1 cellular context compared by ENCODE assay signal in the genomic region with DNA sequence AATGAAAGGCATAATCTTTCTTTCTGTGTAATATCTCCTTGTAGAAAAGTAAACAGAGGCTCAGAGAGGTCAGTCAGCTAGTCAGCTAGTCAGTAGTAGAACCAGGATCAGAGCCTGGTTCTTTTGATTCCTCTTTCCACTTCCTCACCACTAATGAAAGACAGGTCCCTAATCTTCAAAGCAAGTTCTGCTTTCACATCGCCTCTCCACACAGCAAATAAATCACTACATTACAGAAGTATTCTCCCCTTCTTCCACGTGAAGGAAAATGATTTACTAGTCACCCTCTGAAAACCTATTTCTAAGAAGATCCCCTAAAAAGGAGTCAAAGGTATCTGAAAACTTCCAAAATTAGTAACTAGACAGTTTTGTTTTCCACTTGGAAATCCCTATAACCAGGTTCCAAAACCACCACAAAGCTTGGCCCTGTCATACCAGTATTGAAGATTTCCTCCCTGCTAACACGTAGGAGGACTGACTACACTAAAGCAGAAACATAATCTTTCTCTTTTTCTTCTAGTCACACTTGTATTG.
A peak's percentile ranks its signal among the peaks of the same experiment; 100 is the strongest.
TF ChIP-seq lines count a peak whose summit lies in the region.

No MANE protein-coding gene starts in this region.

TF ChIP-seq in GM12878, 131 proteins besides CTCF, POLR2A, EP300 and RAD21 (continued from another document):
- TF ChIP-seq, protein P1, sequence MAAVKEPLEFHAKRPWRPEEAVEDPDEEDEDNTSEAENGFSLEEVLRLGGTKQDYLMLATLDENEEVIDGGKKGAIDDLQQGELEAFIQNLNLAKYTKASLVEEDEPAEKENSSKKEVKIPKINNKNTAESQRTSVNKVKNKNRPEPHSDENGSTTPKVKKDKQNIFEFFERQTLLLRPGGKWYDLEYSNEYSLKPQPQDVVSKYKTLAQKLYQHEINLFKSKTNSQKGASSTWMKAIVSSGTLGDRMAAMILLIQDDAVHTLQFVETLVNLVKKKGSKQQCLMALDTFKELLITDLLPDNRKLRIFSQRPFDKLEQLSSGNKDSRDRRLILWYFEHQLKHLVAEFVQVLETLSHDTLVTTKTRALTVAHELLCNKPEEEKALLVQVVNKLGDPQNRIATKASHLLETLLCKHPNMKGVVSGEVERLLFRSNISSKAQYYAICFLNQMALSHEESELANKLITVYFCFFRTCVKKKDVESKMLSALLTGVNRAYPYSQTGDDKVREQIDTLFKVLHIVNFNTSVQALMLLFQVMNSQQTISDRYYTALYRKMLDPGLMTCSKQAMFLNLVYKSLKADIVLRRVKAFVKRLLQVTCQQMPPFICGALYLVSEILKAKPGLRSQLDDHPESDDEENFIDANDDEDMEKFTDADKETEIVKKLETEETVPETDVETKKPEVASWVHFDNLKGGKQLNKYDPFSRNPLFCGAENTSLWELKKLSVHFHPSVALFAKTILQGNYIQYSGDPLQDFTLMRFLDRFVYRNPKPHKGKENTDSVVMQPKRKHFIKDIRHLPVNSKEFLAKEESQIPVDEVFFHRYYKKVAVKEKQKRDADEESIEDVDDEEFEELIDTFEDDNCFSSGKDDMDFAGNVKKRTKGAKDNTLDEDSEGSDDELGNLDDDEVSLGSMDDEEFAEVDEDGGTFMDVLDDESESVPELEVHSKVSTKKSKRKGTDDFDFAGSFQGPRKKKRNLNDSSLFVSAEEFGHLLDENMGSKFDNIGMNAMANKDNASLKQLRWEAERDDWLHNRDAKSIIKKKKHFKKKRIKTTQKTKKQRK (IDR thresholded peaks at IDR 0.05; ENCODE audit: low read depth, low read length): no peak
- TF ChIP-seq TBL1XR1 (IDR thresholded peaks at IDR 0.05; ENCODE audit: low read depth, low read length) (peak; percentile 86; the same call in 1 of the 2 replicates), IKZF1 (conservative IDR thresholded peaks at IDR 0.05) (peak; percentile 81), PAX8 (IDR thresholded peaks at IDR 0.05) (no peak), NFXL1 (IDR thresholded peaks at IDR 0.05; ENCODE audit: borderline replicate concordance) (no peak), CHD4 (IDR thresholded peaks at IDR 0.05) (no peak), TAF1 (IDR thresholded peaks at IDR 0.05; ENCODE audit: borderline replicate concordance, low read depth, low read length) (no peak), BHLHE40 (IDR thresholded peaks at IDR 0.05; ENCODE audit: borderline replicate concordance in 1 of 2, low read depth in 2 of 2, low read length in 1 of 2) (peak in 1 of 2 experiments; percentile 12; a peak in 1 of 4 replicates), IRF4 (IDR thresholded peaks at IDR 0.05; ENCODE audit: low read depth, low read length) (peak; percentile 55; the same call in 1 of the 2 replicates), CREB1 (IDR thresholded peaks at IDR 0.05; ENCODE audit: low read depth) (no peak), EGR1 (IDR thresholded peaks at IDR 0.05; ENCODE audit: borderline replicate concordance in 1 of 2, low read depth in 2 of 2, low read length in 2 of 2) (0 out of 3 replicates have a peak, but pooled peaks of 1 of the 2 experiments have one; percentile 2), PML (IDR thresholded peaks at IDR 0.05; ENCODE audit: low read length) (peak; percentile 57; the same call in 1 of the 2 replicates), RAD51 (IDR thresholded peaks at IDR 0.05) (no peak), BCL11A (IDR thresholded peaks at IDR 0.05; ENCODE audit: low read depth, low read length) (peak; percentile 49; the same call in 1 of the 2 replicates), RFX5 (IDR thresholded peaks at IDR 0.05; ENCODE audit: low read depth, low read length) (no peak), NR2C2 (IDR thresholded peaks at IDR 0.05; ENCODE audit: borderline replicate concordance, control insufficient read depth, insufficient read length, low read depth) (no peak), STAT1 (conservative IDR thresholded peaks at IDR 0.05) (no peak), ZNF274 (IDR thresholded peaks at IDR 0.05; ENCODE audit: insufficient read depth, insufficient read length) (no peak), MYB (IDR thresholded peaks at IDR 0.05; ENCODE audit: borderline replicate concordance, low read depth, low read length) (no peak), MYC (IDR thresholded peaks at IDR 0.05; ENCODE audit: insufficient read depth, insufficient read length, insufficient replicate concordance, low read length, severe bottlenecking) (no peak), ZNF207 (IDR thresholded peaks at IDR 0.05; ENCODE audit: borderline replicate concordance) (no peak), STAT3 (IDR thresholded peaks at IDR 0.05; ENCODE audit: low read depth, low read length) (no peak), JUNB (IDR thresholded peaks at IDR 0.05) (peak; percentile 91), ZSCAN29 (IDR thresholded peaks at IDR 0.05) (no peak), DPF2 (IDR thresholded peaks at IDR 0.05) (0 out of 2 replicates have a peak, but pooled peaks have one; percentile 19), YBX1 (IDR thresholded peaks at IDR 0.05) (no peak), LARP7 (IDR thresholded peaks at IDR 0.05) (no peak), HDAC2 (IDR thresholded peaks at IDR 0.05) (no peak), FOXM1 (IDR thresholded peaks at IDR 0.05; ENCODE audit: low read depth, low read length) (peak; percentile 91), SIX5 (IDR thresholded peaks at IDR 0.05; ENCODE audit: low read depth, low read length, severe bottlenecking) (no peak), CBX5 (IDR thresholded peaks at IDR 0.05; ENCODE audit: low read depth) (0 out of 2 replicates have a peak, but pooled peaks have one; percentile 43), RBBP5 (conservative IDR thresholded peaks at IDR 0.05) (no peak), KAT2A (conservative IDR thresholded peaks at IDR 0.05; ENCODE audit: control insufficient read depth, low read depth, low read length) (no peak), MTA2 (IDR thresholded peaks at IDR 0.05; ENCODE audit: low read depth) (no peak; the same call in 1 of the 2 replicates)
- TF ChIP-seq, protein P2, sequence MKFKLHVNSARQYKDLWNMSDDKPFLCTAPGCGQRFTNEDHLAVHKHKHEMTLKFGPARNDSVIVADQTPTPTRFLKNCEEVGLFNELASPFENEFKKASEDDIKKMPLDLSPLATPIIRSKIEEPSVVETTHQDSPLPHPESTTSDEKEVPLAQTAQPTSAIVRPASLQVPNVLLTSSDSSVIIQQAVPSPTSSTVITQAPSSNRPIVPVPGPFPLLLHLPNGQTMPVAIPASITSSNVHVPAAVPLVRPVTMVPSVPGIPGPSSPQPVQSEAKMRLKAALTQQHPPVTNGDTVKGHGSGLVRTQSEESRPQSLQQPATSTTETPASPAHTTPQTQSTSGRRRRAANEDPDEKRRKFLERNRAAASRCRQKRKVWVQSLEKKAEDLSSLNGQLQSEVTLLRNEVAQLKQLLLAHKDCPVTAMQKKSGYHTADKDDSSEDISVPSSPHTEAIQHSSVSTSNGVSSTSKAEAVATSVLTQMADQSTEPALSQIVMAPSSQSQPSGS (IDR thresholded peaks at IDR 0.05; ENCODE audit: low read length): peak; percentile 81
- TF ChIP-seq, protein P3, sequence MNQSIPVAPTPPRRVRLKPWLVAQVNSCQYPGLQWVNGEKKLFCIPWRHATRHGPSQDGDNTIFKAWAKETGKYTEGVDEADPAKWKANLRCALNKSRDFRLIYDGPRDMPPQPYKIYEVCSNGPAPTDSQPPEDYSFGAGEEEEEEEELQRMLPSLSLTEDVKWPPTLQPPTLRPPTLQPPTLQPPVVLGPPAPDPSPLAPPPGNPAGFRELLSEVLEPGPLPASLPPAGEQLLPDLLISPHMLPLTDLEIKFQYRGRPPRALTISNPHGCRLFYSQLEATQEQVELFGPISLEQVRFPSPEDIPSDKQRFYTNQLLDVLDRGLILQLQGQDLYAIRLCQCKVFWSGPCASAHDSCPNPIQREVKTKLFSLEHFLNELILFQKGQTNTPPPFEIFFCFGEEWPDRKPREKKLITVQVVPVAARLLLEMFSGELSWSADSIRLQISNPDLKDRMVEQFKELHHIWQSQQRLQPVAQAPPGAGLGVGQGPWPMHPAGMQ (IDR thresholded peaks at IDR 0.05; ENCODE audit: borderline replicate concordance): no peak
- TF ChIP-seq, protein P4, sequence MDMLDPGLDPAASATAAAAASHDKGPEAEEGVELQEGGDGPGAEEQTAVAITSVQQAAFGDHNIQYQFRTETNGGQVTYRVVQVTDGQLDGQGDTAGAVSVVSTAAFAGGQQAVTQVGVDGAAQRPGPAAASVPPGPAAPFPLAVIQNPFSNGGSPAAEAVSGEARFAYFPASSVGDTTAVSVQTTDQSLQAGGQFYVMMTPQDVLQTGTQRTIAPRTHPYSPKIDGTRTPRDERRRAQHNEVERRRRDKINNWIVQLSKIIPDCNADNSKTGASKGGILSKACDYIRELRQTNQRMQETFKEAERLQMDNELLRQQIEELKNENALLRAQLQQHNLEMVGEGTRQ (IDR thresholded peaks at IDR 0.05; ENCODE audit: borderline replicate concordance, low read depth, low read length): no peak
- TF ChIP-seq, protein P5, sequence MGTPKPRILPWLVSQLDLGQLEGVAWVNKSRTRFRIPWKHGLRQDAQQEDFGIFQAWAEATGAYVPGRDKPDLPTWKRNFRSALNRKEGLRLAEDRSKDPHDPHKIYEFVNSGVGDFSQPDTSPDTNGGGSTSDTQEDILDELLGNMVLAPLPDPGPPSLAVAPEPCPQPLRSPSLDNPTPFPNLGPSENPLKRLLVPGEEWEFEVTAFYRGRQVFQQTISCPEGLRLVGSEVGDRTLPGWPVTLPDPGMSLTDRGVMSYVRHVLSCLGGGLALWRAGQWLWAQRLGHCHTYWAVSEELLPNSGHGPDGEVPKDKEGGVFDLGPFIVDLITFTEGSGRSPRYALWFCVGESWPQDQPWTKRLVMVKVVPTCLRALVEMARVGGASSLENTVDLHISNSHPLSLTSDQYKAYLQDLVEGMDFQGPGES (IDR thresholded peaks at IDR 0.05): no peak
- TF ChIP-seq, protein P6, sequence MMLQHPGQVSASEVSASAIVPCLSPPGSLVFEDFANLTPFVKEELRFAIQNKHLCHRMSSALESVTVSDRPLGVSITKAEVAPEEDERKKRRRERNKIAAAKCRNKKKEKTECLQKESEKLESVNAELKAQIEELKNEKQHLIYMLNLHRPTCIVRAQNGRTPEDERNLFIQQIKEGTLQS (IDR thresholded peaks at IDR 0.05; ENCODE audit: borderline replicate concordance, extremely low read depth, low read depth, low read length): no peak
- TF ChIP-seq, protein P7, sequence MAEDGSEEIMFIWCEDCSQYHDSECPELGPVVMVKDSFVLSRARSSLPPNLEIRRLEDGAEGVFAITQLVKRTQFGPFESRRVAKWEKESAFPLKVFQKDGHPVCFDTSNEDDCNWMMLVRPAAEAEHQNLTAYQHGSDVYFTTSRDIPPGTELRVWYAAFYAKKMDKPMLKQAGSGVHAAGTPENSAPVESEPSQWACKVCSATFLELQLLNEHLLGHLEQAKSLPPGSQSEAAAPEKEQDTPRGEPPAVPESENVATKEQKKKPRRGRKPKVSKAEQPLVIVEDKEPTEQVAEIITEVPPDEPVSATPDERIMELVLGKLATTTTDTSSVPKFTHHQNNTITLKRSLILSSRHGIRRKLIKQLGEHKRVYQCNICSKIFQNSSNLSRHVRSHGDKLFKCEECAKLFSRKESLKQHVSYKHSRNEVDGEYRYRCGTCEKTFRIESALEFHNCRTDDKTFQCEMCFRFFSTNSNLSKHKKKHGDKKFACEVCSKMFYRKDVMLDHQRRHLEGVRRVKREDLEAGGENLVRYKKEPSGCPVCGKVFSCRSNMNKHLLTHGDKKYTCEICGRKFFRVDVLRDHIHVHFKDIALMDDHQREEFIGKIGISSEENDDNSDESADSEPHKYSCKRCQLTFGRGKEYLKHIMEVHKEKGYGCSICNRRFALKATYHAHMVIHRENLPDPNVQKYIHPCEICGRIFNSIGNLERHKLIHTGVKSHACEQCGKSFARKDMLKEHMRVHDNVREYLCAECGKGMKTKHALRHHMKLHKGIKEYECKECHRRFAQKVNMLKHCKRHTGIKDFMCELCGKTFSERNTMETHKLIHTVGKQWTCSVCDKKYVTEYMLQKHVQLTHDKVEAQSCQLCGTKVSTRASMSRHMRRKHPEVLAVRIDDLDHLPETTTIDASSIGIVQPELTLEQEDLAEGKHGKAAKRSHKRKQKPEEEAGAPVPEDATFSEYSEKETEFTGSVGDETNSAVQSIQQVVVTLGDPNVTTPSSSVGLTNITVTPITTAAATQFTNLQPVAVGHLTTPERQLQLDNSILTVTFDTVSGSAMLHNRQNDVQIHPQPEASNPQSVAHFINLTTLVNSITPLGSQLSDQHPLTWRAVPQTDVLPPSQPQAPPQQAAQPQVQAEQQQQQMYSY (CRISPR knock-in tag; IDR thresholded peaks at IDR 0.05): no peak
- TF ChIP-seq, protein P8, sequence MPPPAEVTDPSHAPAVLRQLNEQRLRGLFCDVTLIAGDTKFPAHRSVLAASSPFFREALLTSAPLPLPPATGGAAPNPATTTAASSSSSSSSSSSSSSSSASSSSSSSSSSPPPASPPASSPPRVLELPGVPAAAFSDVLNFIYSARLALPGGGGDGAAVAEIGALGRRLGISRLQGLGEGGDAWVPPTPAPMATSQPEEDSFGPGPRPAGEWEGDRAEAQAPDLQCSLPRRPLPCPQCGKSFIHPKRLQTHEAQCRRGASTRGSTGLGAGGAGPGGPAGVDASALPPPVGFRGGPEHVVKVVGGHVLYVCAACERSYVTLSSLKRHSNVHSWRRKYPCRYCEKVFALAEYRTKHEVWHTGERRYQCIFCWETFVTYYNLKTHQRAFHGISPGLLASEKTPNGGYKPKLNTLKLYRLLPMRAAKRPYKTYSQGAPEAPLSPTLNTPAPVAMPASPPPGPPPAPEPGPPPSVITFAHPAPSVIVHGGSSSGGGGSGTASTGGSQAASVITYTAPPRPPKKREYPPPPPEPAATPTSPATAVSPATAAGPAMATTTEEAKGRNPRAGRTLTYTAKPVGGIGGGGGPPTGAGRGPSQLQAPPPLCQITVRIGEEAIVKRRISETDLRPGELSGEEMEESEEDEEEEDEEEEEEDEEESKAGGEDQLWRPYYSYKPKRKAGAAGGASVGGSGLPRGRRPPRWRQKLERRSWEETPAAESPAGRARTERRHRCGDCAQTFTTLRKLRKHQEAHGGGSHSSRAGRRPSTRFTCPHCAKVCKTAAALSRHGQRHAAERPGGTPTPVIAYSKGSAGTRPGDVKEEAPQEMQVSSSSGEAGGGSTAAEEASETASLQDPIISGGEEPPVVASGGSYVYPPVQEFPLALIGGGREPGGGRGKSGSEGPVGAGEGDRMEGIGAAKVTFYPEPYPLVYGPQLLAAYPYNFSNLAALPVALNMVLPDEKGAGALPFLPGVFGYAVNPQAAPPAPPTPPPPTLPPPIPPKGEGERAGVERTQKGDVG (CRISPR knock-in tag; IDR thresholded peaks at IDR 0.05): no peak
